Comparison of ENCODE assay signal across 29 cellular contexts in genomic region chr18:69138088-69138487, GRCh38.
DNase-seq lines count a peak whose midpoint lies in the region; ATAC-seq and TF ChIP-seq lines count a peak whose summit lies in the region.
"Had no signal": no experiment of that assay in that cellular context is flagged by ENCODE, and none has a peak within 500 bp of the region (broad histone marks: within the 10 kb centered on the region; RNA-seq: fewer than 3 reads in every experiment).

No MANE protein-coding gene starts in this region.

- H3K36me3 ChIP-seq in SK-N-SH (replicated peaks in 1 of 2; ENCODE audit: control insufficient read depth in 1 of 2, insufficient read depth in 2 of 2, low read length in 1 of 2) (no peaks in the 10 kb centered on the region), PC-9 (ENCODE audit: low read depth) (no peaks in the 10 kb centered on the region), gastrocnemius medialis (no peaks in the 10 kb centered on the region)
- H3K36me3 ChIP-seq: BE2C; BLaER1; BLaER1 treated with 17β-estradiol and CSF1 and Interleukin-3, amounts not matched to agents 10 nM and 100 nM had no signal

- no peaks in the 10 kb centered on the region for H3F3A ChIP-seq in SK-N-SH (replicated peaks; ENCODE audit: insufficient read depth)
- H3F3A ChIP-seq in PC-9 (ENCODE audit: insufficient read depth, low read depth) = no peaks in the 10 kb centered on the region

- H3K9me2 ChIP-seq in SK-N-SH (no peaks in the 10 kb centered on the region), PC-9 (ENCODE audit: insufficient read depth) (no peaks in the 10 kb centered on the region)

- POLR2A ChIA-PET in SK-N-SH (lab: Yijun Ruan, JAX) = no interaction called here
- POLR2A ChIA-PET in PC-9 (lab: Charles Lee; ENCODE audit: unreplicated experiment) = no interaction called here

- TF ChIP-seq RAD21 in SK-N-SH (IDR thresholded peaks at IDR 0.05; ENCODE audit: low read length) = no peak

- no peaks in the 10 kb centered on the region for H3K27me3 ChIP-seq in SK-N-SH (ENCODE audit: insufficient read depth)
- no peaks in the 10 kb centered on the region for H3K27me3 ChIP-seq in PC-9 (ENCODE audit: insufficient read depth, low read depth)
- no peaks in the 10 kb centered on the region for H3K27me3 ChIP-seq in gastrocnemius medialis
- H3K27me3 ChIP-seq: BE2C; BLaER1; BLaER1 treated with 17β-estradiol and CSF1 and Interleukin-3, amounts not matched to agents 10 nM and 100 nM had no signal

- no peak for TF ChIP-seq POLR2A in gastrocnemius medialis (IDR thresholded peaks at IDR 0.05)

- no peak overlapping the region for H3K9ac ChIP-seq in SK-N-SH
- H3K9ac ChIP-seq: BLaER1; BLaER1 treated with 17β-estradiol and CSF1 and Interleukin-3, amounts not matched to agents 10 nM and 100 nM had no signal

- H3K4me1 ChIP-seq in SK-N-SH (ENCODE audit: control insufficient read depth in 1 of 2, insufficient read depth in 2 of 2, low read depth in 1 of 2, low read length in 1 of 2) (no peaks in the 10 kb centered on the region), PC-9 (replicated peaks; ENCODE audit: insufficient read depth) (no peaks in the 10 kb centered on the region), gastrocnemius medialis (no peaks in the 10 kb centered on the region)
- H3K4me1 ChIP-seq: A549; BE2C; BLaER1; BLaER1 treated with 17β-estradiol and CSF1 and Interleukin-3, amounts not matched to agents 10 nM and 100 nM; Caco-2 had no signal

- TF ChIP-seq EP300 in SK-N-SH (IDR thresholded peaks at IDR 0.05; ENCODE audit: borderline replicate concordance in 1 of 2, low read depth in 1 of 2, low read length in 1 of 2) = no peak

- CTCF ChIA-PET in SK-N-SH (lab: Yijun Ruan, JAX) = no interaction called here
- CTCF ChIA-PET in PC-9 (lab: Charles Lee) = no interaction called here

- no peaks in the 10 kb centered on the region for H3K79me2 ChIP-seq in SK-N-SH (ENCODE audit: insufficient read depth)
- H3K79me2 ChIP-seq in PC-9 (ENCODE audit: low read depth) = no peaks in the 10 kb centered on the region

- H3K27ac ChIP-seq in SK-N-SH (ENCODE audit: low read depth in 2 of 2, low read length in 1 of 2) (no peak overlapping the region), PC-9 (no peak overlapping the region), gastrocnemius medialis (no peak overlapping the region)
- H3K27ac ChIP-seq: 22Rv1; A549; BLaER1; BLaER1 treated with 17β-estradiol and CSF1 and Interleukin-3, amounts not matched to agents 10 nM and 100 nM; C4-2B had no signal

- H3K9me3 ChIP-seq in SK-N-SH (no peaks in the 10 kb centered on the region), PC-9 (ENCODE audit: insufficient read depth, low read depth) (no peaks in the 10 kb centered on the region), gastrocnemius medialis (no peaks in the 10 kb centered on the region)
- H3K9me3 ChIP-seq: A549, BE2C, BLaER1, Caco-2 had no signal

- ATAC-seq in SK-N-SH treated with all-trans-retinoic acid at 6 μM for 48 hours = no peak
- ATAC-seq in gastrocnemius medialis = no peak
- ATAC-seq: A549; CD8-positive, alpha-beta T cell had no signal

- no TSS peak for BruUV-seq in PC-9 (replicated peaks; lab: Mats Ljungman, UMichigan)

- H3K4me2 ChIP-seq in SK-N-SH = no peak overlapping the region
- no peak overlapping the region for H3K4me2 ChIP-seq in PC-9
- H3K4me2 ChIP-seq: A549; BLaER1; BLaER1 treated with 17β-estradiol and CSF1 and Interleukin-3, amounts not matched to agents 10 nM and 100 nM had no signal

- DNase-seq in SK-N-SH (no peak), PC-9 (no peak), gastrocnemius medialis (no peak)
- DNase-seq: 8988T; ACHN; AML-193; BE2C; C1 segment of cervical spinal cord; Caco-2; Calu3; CD4-positive, alpha-beta memory T cell; CD4-positive, alpha-beta T cell; CD4-positive, CD25-positive, alpha-beta regulatory T cell; CD8-positive, alpha-beta memory T cell; CD8-positive, alpha-beta T cell; COR-L47; DMS 273 treated with DMSO at 0.1 percent for 48 hours; DMS153; DMS53; DMS79; DMS79 treated with DMSO at 0.1 percent for 48 hours; DND-41; EL had no signal

- no peak overlapping the region for H2AFZ ChIP-seq in SK-N-SH (ENCODE audit: low read depth)
- peak overlapping the region; percentile 22; the same call in 1 of the 2 replicates for H2AFZ ChIP-seq in PC-9

- H4K20me1 ChIP-seq in SK-N-SH (ENCODE audit: insufficient read depth) (no peaks in the 10 kb centered on the region), PC-9 (ENCODE audit: insufficient read depth) (no peaks in the 10 kb centered on the region)
- H4K20me1 ChIP-seq: BLaER1; BLaER1 treated with 17β-estradiol and CSF1 and Interleukin-3, amounts not matched to agents 10 nM and 100 nM had no signal

- WGBS in SK-N-SH (ENCODE audit: low lambda C conversion rate) = 59% methylated on average over 2 of the region's 2 CpGs

- in situ Hi-C loops in gastrocnemius medialis (cut with MboI; ENCODE audit: low sequenced_read_pairs in 4 of 4) = no loop called here

- H3K4me3 ChIP-seq in SK-N-SH (ENCODE audit: low read depth in 2 of 2, low read length in 1 of 2) = no peak overlapping the region
- no peak overlapping the region for H3K4me3 ChIP-seq in PC-9
- no peak overlapping the region for H3K4me3 ChIP-seq in gastrocnemius medialis
- H3K4me3 ChIP-seq: A549; BLaER1; BLaER1 treated with 17β-estradiol and CSF1 and Interleukin-3, amounts not matched to agents 10 nM and 100 nM had no signal

- TF ChIP-seq CTCF in SK-N-SH (IDR thresholded peaks at IDR 0.05) = no peak
- TF ChIP-seq CTCF in PC-9 (conservative IDR thresholded peaks at IDR 0.05) = no peak
- TF ChIP-seq CTCF in gastrocnemius medialis (IDR thresholded peaks at IDR 0.05 in 4 of 5, conservative IDR thresholded peaks at IDR 0.05 in 1 of 5) = no peak

- intact Hi-C loops in PC-9 (cut with micrococcal nuclease; ENCODE audit: unreplicated experiment) (no loop called here), gastrocnemius medialis (cut with DNase I; ENCODE audit: low total_unique reads) (no loop called here)

TF ChIP-seq in SK-N-SH treated with all-trans-retinoic acid at 6 μM for 48 hours, 23 proteins besides CTCF, POLR2A, EP300 and RAD21 (continues in another document):
- TF ChIP-seq ISL1 (CRISPR knock-in tag; IDR thresholded peaks at IDR 0.05) (peak; percentile 91), POU6F1 (CRISPR knock-in tag; IDR thresholded peaks at IDR 0.05; ENCODE audit: borderline replicate concordance, low read depth) (no peak), CREB5 (CRISPR knock-in tag; IDR thresholded peaks at IDR 0.05; ENCODE audit: low read depth) (peak; percentile 76), TOX (CRISPR knock-in tag; IDR thresholded peaks at IDR 0.05; ENCODE audit: borderline replicate concordance) (no peak), BACH2 (CRISPR knock-in tag; IDR thresholded peaks at IDR 0.05; ENCODE audit: borderline replicate concordance) (no peak)

TF ChIP-seq in SK-N-SH, 30 proteins besides CTCF, POLR2A, EP300 and RAD21 (continues in another document):
- TF ChIP-seq RCOR1 (IDR thresholded peaks at IDR 0.05; ENCODE audit: low read length) (no peak), SMC3 (IDR thresholded peaks at IDR 0.05; ENCODE audit: low read depth, low read length) (no peak), EZH2phosphoT487 (IDR thresholded peaks at IDR 0.05; ENCODE audit: borderline replicate concordance, low read depth) (no peak), MEF2A (IDR thresholded peaks at IDR 0.05; ENCODE audit: borderline replicate concordance, low read depth) (no peak), PBX3 (IDR thresholded peaks at IDR 0.05) (no peak), NRF1 (IDR thresholded peaks at IDR 0.05; ENCODE audit: low read depth, low read length) (no peak), NFIC (IDR thresholded peaks at IDR 0.05; ENCODE audit: borderline replicate concordance) (no peak), RFX5 (IDR thresholded peaks at IDR 0.05; ENCODE audit: low read length) (no peak), ELF1 (IDR thresholded peaks at IDR 0.05) (no peak), GABPA (IDR thresholded peaks at IDR 0.05; ENCODE audit: low read depth) (no peak), TAF1 (IDR thresholded peaks at IDR 0.05; ENCODE audit: borderline replicate concordance, low read depth, low read length) (no peak), FOSL2 (IDR thresholded peaks at IDR 0.05; ENCODE audit: borderline replicate concordance, low read depth) (no peak), JUND (IDR thresholded peaks at IDR 0.05) (no peak), TCF12 (IDR thresholded peaks at IDR 0.05) (no peak), FOXM1 (IDR thresholded peaks at IDR 0.05; ENCODE audit: low read depth) (no peak), SIN3A (IDR thresholded peaks at IDR 0.05; ENCODE audit: borderline replicate concordance, low read depth, low read length) (no peak)
